In the genomic region with DNA sequence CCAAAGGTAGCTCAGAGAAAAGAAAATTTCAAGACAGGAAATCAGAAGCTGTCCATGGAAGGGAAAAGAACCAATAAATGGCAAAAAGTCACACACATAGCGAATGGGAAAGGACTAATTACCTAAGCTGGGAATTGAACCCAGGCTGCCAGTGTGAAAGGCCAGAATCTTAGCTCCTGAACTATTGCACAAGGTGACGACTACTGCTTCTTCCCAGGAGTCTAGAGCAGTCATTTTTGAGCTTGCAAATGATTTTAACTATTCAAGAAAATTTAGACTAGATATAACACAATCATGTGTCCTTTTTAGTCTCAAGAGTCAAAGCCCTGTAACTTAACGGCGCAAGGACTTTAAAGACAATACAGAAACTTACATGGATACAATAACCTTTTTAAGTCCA, we compare ENCODE assay signal across 1 cellular context.
TF ChIP-seq lines count a peak whose summit lies in the region.

No MANE protein-coding gene starts in this region.

TF ChIP-seq in GM23338, 12 proteins besides CTCF, POLR2A, EP300 and RAD21 (continued from another document):
- TF ChIP-seq, protein P1, sequence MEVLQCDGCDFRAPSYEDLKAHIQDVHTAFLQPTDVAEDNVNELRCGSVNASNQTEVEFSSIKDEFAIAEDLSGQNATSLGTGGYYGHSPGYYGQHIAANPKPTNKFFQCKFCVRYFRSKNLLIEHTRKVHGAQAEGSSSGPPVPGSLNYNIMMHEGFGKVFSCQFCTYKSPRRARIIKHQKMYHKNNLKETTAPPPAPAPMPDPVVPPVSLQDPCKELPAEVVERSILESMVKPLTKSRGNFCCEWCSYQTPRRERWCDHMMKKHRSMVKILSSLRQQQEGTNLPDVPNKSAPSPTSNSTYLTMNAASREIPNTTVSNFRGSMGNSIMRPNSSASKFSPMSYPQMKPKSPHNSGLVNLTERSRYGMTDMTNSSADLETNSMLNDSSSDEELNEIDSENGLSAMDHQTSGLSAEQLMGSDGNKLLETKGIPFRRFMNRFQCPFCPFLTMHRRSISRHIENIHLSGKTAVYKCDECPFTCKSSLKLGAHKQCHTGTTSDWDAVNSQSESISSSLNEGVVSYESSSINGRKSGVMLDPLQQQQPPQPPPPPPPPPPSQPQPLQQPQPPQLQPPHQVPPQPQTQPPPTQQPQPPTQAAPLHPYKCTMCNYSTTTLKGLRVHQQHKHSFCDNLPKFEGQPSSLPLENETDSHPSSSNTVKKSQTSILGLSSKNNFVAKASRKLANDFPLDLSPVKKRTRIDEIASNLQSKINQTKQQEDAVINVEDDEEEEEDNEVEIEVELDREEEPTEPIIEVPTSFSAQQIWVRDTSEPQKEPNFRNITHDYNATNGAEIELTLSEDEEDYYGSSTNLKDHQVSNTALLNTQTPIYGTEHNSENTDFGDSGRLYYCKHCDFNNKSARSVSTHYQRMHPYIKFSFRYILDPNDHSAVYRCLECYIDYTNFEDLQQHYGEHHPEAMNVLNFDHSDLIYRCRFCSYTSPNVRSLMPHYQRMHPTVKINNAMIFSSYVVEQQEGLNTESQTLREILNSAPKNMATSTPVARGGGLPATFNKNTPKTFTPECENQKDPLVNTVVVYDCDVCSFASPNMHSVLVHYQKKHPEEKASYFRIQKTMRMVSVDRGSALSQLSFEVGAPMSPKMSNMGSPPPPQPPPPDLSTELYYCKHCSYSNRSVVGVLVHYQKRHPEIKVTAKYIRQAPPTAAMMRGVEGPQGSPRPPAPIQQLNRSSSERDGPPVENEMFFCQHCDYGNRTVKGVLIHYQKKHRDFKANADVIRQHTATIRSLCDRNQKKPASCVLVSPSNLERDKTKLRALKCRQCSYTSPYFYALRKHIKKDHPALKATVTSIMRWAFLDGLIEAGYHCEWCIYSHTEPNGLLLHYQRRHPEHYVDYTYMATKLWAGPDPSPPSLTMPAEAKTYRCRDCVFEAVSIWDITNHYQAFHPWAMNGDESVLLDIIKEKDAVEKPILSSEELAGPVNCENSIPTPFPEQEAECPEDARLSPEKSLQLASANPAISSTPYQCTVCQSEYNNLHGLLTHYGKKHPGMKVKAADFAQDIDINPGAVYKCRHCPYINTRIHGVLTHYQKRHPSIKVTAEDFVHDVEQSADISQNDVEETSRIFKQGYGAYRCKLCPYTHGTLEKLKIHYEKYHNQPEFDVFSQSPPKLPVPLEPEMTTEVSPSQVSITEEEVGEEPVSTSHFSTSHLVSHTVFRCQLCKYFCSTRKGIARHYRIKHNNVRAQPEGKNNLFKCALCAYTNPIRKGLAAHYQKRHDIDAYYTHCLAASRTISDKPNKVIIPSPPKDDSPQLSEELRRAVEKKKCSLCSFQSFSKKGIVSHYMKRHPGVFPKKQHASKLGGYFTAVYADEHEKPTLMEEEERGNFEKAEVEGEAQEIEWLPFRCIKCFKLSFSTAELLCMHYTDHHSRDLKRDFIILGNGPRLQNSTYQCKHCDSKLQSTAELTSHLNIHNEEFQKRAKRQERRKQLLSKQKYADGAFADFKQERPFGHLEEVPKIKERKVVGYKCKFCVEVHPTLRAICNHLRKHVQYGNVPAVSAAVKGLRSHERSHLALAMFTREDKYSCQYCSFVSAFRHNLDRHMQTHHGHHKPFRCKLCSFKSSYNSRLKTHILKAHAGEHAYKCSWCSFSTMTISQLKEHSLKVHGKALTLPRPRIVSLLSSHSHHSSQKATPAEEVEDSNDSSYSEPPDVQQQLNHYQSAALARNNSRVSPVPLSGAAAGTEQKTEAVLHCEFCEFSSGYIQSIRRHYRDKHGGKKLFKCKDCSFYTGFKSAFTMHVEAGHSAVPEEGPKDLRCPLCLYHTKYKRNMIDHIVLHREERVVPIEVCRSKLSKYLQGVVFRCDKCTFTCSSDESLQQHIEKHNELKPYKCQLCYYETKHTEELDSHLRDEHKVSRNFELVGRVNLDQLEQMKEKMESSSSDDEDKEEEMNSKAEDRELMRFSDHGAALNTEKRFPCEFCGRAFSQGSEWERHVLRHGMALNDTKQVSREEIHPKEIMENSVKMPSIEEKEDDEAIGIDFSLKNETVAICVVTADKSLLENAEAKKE (CRISPR knock-in tag; IDR thresholded peaks at IDR 0.05), result no peak
- TF ChIP-seq EZH2 (IDR thresholded peaks at IDR 0.05; ENCODE audit: low read depth, unreplicated experiment) (no peak), ZNF331 (CRISPR knock-in tag; IDR thresholded peaks at IDR 0.05; ENCODE audit: low read depth) (no peak), CREB1 (CRISPR knock-in tag; IDR thresholded peaks at IDR 0.05; ENCODE audit: low read depth) (no peak)
- TF ChIP-seq, protein P2, sequence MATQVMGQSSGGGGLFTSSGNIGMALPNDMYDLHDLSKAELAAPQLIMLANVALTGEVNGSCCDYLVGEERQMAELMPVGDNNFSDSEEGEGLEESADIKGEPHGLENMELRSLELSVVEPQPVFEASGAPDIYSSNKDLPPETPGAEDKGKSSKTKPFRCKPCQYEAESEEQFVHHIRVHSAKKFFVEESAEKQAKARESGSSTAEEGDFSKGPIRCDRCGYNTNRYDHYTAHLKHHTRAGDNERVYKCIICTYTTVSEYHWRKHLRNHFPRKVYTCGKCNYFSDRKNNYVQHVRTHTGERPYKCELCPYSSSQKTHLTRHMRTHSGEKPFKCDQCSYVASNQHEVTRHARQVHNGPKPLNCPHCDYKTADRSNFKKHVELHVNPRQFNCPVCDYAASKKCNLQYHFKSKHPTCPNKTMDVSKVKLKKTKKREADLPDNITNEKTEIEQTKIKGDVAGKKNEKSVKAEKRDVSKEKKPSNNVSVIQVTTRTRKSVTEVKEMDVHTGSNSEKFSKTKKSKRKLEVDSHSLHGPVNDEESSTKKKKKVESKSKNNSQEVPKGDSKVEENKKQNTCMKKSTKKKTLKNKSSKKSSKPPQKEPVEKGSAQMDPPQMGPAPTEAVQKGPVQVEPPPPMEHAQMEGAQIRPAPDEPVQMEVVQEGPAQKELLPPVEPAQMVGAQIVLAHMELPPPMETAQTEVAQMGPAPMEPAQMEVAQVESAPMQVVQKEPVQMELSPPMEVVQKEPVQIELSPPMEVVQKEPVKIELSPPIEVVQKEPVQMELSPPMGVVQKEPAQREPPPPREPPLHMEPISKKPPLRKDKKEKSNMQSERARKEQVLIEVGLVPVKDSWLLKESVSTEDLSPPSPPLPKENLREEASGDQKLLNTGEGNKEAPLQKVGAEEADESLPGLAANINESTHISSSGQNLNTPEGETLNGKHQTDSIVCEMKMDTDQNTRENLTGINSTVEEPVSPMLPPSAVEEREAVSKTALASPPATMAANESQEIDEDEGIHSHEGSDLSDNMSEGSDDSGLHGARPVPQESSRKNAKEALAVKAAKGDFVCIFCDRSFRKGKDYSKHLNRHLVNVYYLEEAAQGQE (IDR thresholded peaks at IDR 0.05; ENCODE audit: unreplicated experiment), result no peak
- TF ChIP-seq, protein P3, sequence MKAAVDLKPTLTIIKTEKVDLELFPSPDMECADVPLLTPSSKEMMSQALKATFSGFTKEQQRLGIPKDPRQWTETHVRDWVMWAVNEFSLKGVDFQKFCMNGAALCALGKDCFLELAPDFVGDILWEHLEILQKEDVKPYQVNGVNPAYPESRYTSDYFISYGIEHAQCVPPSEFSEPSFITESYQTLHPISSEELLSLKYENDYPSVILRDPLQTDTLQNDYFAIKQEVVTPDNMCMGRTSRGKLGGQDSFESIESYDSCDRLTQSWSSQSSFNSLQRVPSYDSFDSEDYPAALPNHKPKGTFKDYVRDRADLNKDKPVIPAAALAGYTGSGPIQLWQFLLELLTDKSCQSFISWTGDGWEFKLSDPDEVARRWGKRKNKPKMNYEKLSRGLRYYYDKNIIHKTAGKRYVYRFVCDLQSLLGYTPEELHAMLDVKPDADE (IDR thresholded peaks at IDR 0.05), result no peak
TF ChIP-seq in GM23338: peak in this region for 0.
